Comparison of ENCODE assay signal across 8 cellular contexts in genomic region chr14:92121670-92122350, GRCh38. TPM values are rescaled to one million over a fixed set of nuclear protein-coding genes. Genes with fewer than 3 reads are reported as not detected.
DNase-seq lines count a peak whose midpoint lies in the region; TF ChIP-seq lines count a peak whose summit lies in the region.

CPSF2 (plus strand) TSS chr14:92121969; CDS start chr14:92130985, 9,016 bp downstream.
NDUFB1 (minus strand) TSS chr14:92121706; CDS start chr14:92117637, 4,069 bp downstream.

- H3K9me3 ChIP-seq in SJCRH30 (replicated peaks) (no peaks in the 10 kb centered on the region), neuron (ENCODE audit: low read length) (no peaks in the 10 kb centered on the region)

- peak within 1 kb of the TSS; percentile 96 for H3K4me3 ChIP-seq in SJCRH30
- peak within 1 kb of the TSS; percentile 91 to 98 for H3K4me3 ChIP-seq in foreskin fibroblast (ENCODE audit: low read depth in 1 of 2, low read length in 2 of 2)
- H3K4me3 ChIP-seq in neuron (ENCODE audit: low read length) = peak within 1 kb of the TSS; percentile 93

- H3K27me3 ChIP-seq in SJCRH30 = no peaks in the 10 kb centered on the region
- H3K27me3 ChIP-seq in neuron (ENCODE audit: insufficient read depth, low read length) = no peaks in the 10 kb centered on the region

- H3K4me1 ChIP-seq in SJCRH30 (no peaks in the 10 kb centered on the region; the same call in 1 of the 2 replicates), neuron (ENCODE audit: insufficient read depth, low read length) (peaks cover 5% of the 10 kb centered on the region)

- no peak for TF ChIP-seq CTCF in foreskin fibroblast (IDR thresholded peaks at IDR 0.05; ENCODE audit: low read depth, low read length)
- TF ChIP-seq CTCF in subcutaneous adipose tissue (IDR thresholded peaks at IDR 0.05; ENCODE audit: low read depth) = no peak

- DNase-seq in ELR (ENCODE audit: low read depth) = peak; percentile 91
- peak; percentile 12 for DNase-seq in GOT3 (lab: John Stamatoyannopoulos, UW)
- DNase-seq in LHCN-M2 (ENCODE audit: low read depth) = peak; percentile 76
- DNase-seq in SJCRH30 = peak; percentile 80 to 83
- DNase-seq in activated gamma-delta T cell treated with anti-CD3 and anti-CD28 coated beads, Interleukin-2, amount 50 U/mL, for 16 hours (ENCODE audit: low read depth) = peak; percentile 71
- peak; percentile 68 to 91 for DNase-seq in foreskin fibroblast

- H3K27ac ChIP-seq in SJCRH30 = peak within 1 kb of the TSS; percentile 97

- H3K36me3 ChIP-seq in SJCRH30 (peaks cover 13% of the 10 kb centered on the region), neuron (ENCODE audit: insufficient read depth, low read length) (peaks cover 16% of the 10 kb centered on the region)

- H2AFZ ChIP-seq in neuron (ENCODE audit: low read depth, low read length) = peak within 1 kb of the TSS; percentile 81

RNA-seq across cellular contexts. Expression of gene CPSF2, which starts in this region (rescaled TPM):
- total RNA-seq in LHCN-M2 (2014; rRNA removed) (61.5 and 70.6 TPM in 2 replicates), subcutaneous adipose tissue (10 to 100 TPM; 19.6 to 32.5 (median 20.9) TPM)
- polyA plus RNA-seq in LHCN-M2 (2012) = 26.4 TPM
- total RNA-seq in SJCRH30 (2014; rRNA removed; shearing (Covaris generic)) = 50.7 and 66.6 TPM in 2 replicates

RNA-seq across cellular contexts. Expression of gene NDUFB1, which starts in this region (rescaled TPM):
- total RNA-seq in LHCN-M2 (2014; rRNA removed) (368 and 422 TPM in 2 replicates), subcutaneous adipose tissue (100 to 1,000 TPM in 3 of 4 donors, 10 to 100 TPM in 1; 64.2 to 709 (median 213) TPM)
- polyA plus RNA-seq in LHCN-M2 (2012) = 687 TPM
- total RNA-seq in SJCRH30 (2014; rRNA removed; shearing (Covaris generic)) = 250 and 280 TPM in 2 replicates

Comparison
In these comparisons a context has a peak if more than half of its experiments do, and no peak if none do; other contexts are left out.
1. Peak in every context shown above with its lines: DNase-seq, H3K4me3 ChIP-seq and H3K27ac ChIP-seq.
2. DNase-seq: peak in every context shown above with its lines; median percentile 91 in ELR; 82 in SJCRH30; 80 in foreskin fibroblast; 76 in LHCN-M2; 71 in activated gamma-delta T cell treated with anti-CD3 and anti-CD28 coated beads, Interleukin-2, amount 50 U/mL, for 16 hours; 12 in GOT3.